8 cellular contexts compared by ENCODE assay signal in genomic region chr4:73257242-73257994, GRCh38. TPM values are rescaled to one million over a fixed set of nuclear protein-coding genes. Genes with fewer than 3 reads are reported as not detected.
DNase-seq lines count a peak whose midpoint lies in the region; ATAC-seq and TF ChIP-seq lines count a peak whose summit lies in the region.

No MANE protein-coding gene starts in this region.

- H3K27me3 ChIP-seq in CD4-positive, alpha-beta memory T cell (ENCODE audit: insufficient read depth, low read length) = no peaks in the 10 kb centered on the region
- H3K27me3 ChIP-seq in MM.1S (replicated peaks; ENCODE audit: insufficient read depth, low read length) (no peaks in the 10 kb centered on the region), SJCRH30 (no peaks in the 10 kb centered on the region), osteoblast (ENCODE audit: insufficient read depth, low read length) (no peaks in the 10 kb centered on the region), thymus (ENCODE audit: control insufficient read depth, insufficient read depth) (no peaks in the 10 kb centered on the region)

- WGBS in thymus = 2% methylated on average over 16 of the region's 16 CpGs

- H3K36me3 ChIP-seq in CD4-positive, alpha-beta memory T cell (ENCODE audit: insufficient read depth, low read length) = peaks cover 8% of the 10 kb centered on the region
- H3K36me3 ChIP-seq in MM.1S (replicated peaks; ENCODE audit: insufficient read depth, low read length) = no peaks in the 10 kb centered on the region
- H3K36me3 ChIP-seq in SJCRH30 = peaks cover 37% of the 10 kb centered on the region
- no peaks in the 10 kb centered on the region for H3K36me3 ChIP-seq in osteoblast (ENCODE audit: insufficient read depth, low read length)
- H3K36me3 ChIP-seq in thymus (ENCODE audit: control insufficient read depth, insufficient read depth) = peaks cover 3% of the 10 kb centered on the region

- H3K4me2 ChIP-seq in MM.1S (ENCODE audit: low read depth, low read length) = peak overlapping the region; percentile 75
- peak overlapping the region; percentile 96 for H3K4me2 ChIP-seq in osteoblast (ENCODE audit: insufficient read depth, low read length)

- no peaks in the 10 kb centered on the region for H3K9me2 ChIP-seq in MM.1S (replicated peaks; ENCODE audit: insufficient read depth, low read length)

- H2AFZ ChIP-seq in MM.1S (ENCODE audit: low read length) (peak overlapping the region; percentile 44; the same call in 1 of the 2 replicates), osteoblast (ENCODE audit: low read length) (peak overlapping the region; percentile 32)

- H3K4me3 ChIP-seq in CD4-positive, alpha-beta memory T cell (ENCODE audit: low read length in 2 of 2) = peak overlapping the region; percentile 84 to 92
- H3K4me3 ChIP-seq in MM.1S (ENCODE audit: low read length) = peak overlapping the region; percentile 95
- peak overlapping the region; percentile 80 for H3K4me3 ChIP-seq in SJCRH30
- peak overlapping the region; percentile 92 for H3K4me3 ChIP-seq in osteoblast (ENCODE audit: insufficient read depth, low read length)
- peak overlapping the region; percentile 93 for H3K4me3 ChIP-seq in thymus (ENCODE audit: low read length)

- H3K4me1 ChIP-seq in CD4-positive, alpha-beta memory T cell (ENCODE audit: insufficient read depth, low read length) = peaks cover 66% of the 10 kb centered on the region
- H3K4me1 ChIP-seq in MM.1S (ENCODE audit: low read length) = peaks cover 16% of the 10 kb centered on the region
- H3K4me1 ChIP-seq in SJCRH30 = peaks cover 3% of the 10 kb centered on the region
- H3K4me1 ChIP-seq in osteoblast (ENCODE audit: insufficient read depth, low read length) = peaks cover 22% of the 10 kb centered on the region
- H3K4me1 ChIP-seq in thymus (ENCODE audit: control insufficient read depth, insufficient read depth, low read length) = no peaks in the 10 kb centered on the region

- H4K20me1 ChIP-seq in MM.1S (ENCODE audit: insufficient read depth, low read length) = peaks cover 35% of the 10 kb centered on the region
- H4K20me1 ChIP-seq in osteoblast (ENCODE audit: insufficient read depth, low read length) = peaks cover 25% of the 10 kb centered on the region

- H3K27ac Mint-ChIP-seq in CD4-positive, alpha-beta memory T cell = peak overlapping the region; percentile 99 to 100 (median 100)
- H3K27ac Mint-ChIP-seq in activated naive CD4-positive, alpha-beta T cell treated with anti-CD3 and anti-CD28 coated beads, Interleukin-2, amount 50 U/mL, for 72 hours = peak overlapping the region; percentile 97 to 99
- peak overlapping the region; percentile 98 for H3K27ac Mint-ChIP-seq in glutamatergic neuron (ENCODE audit: unreplicated experiment)

- DNase-seq in CD4-positive, alpha-beta memory T cell = peak; percentile 64 to 75 (median 66)
- DNase-seq in MM.1S = peak; percentile 70
- DNase-seq in SJCRH30 = peak; percentile 81 to 92
- DNase-seq in activated naive CD4-positive, alpha-beta T cell treated with anti-CD3 and anti-CD28 coated beads, Interleukin-2, amount 50 U/mL, for 72 hours (ENCODE audit: low spot score in 2 of 2) = peak in 1 of 2 donors; percentile 62
- peak; percentile 65 for DNase-seq in glutamatergic neuron
- peak; percentile 86 for DNase-seq in osteoblast (ENCODE audit: insufficient read length, low spot score, missing footprints)

- peaks cover 18% of the 10 kb centered on the region for H3F3A ChIP-seq in MM.1S (ENCODE audit: insufficient read depth, low read length)

- peak overlapping the region; percentile 94 for H3K27ac ChIP-seq in CD4-positive, alpha-beta memory T cell (ENCODE audit: low read depth, low read length)
- H3K27ac ChIP-seq in MM.1S (ENCODE audit: low read length) (peak overlapping the region; percentile 94; the same call in 1 of the 2 replicates), SJCRH30 (peak overlapping the region; percentile 90), osteoblast (ENCODE audit: low read depth, low read length) (peak overlapping the region; percentile 80), thymus (ENCODE audit: low read depth) (peak overlapping the region; percentile 98)

- H3K9me3 Mint-ChIP-seq in CD4-positive, alpha-beta memory T cell = no peaks in the 10 kb centered on the region
- H3K9me3 Mint-ChIP-seq in activated naive CD4-positive, alpha-beta T cell treated with anti-CD3 and anti-CD28 coated beads, Interleukin-2, amount 50 U/mL, for 72 hours = no peaks in the 10 kb centered on the region
- H3K9me3 Mint-ChIP-seq in glutamatergic neuron (ENCODE audit: unreplicated experiment) = peaks cover 14% of the 10 kb centered on the region

- no peaks in the 10 kb centered on the region for H3K9me3 ChIP-seq in CD4-positive, alpha-beta memory T cell (ENCODE audit: control insufficient read depth in 1 of 2, low read length in 2 of 2)
- no peaks in the 10 kb centered on the region for H3K9me3 ChIP-seq in MM.1S (replicated peaks; ENCODE audit: insufficient read depth, low read length)
- H3K9me3 ChIP-seq in SJCRH30 (replicated peaks) = no peaks in the 10 kb centered on the region
- no peaks in the 10 kb centered on the region for H3K9me3 ChIP-seq in osteoblast (ENCODE audit: low read depth, low read length)
- no peaks in the 10 kb centered on the region for H3K9me3 ChIP-seq in thymus (ENCODE audit: control insufficient read depth)

- H3K4me1 Mint-ChIP-seq in CD4-positive, alpha-beta memory T cell = peaks cover 44 to 93% (median 64%) of the 10 kb centered on the region in 4 donors
- H3K4me1 Mint-ChIP-seq in glutamatergic neuron (ENCODE audit: low read depth, unreplicated experiment) = peaks cover 13% of the 10 kb centered on the region

- peak overlapping the region; percentile 99 to 100 (median 100) for H3K4me3 Mint-ChIP-seq in CD4-positive, alpha-beta memory T cell
- peak overlapping the region; percentile 97 for H3K4me3 Mint-ChIP-seq in glutamatergic neuron (ENCODE audit: unreplicated experiment)

- peak; percentile 64 for TF ChIP-seq CTCF in MM.1S (IDR thresholded peaks at IDR 0.05; ENCODE audit: low read length)
- TF ChIP-seq CTCF in glutamatergic neuron (IDR thresholded peaks at IDR 0.05; ENCODE audit: partially characterized antibody, unreplicated experiment) = peak; percentile 55
- peak; percentile 90 for TF ChIP-seq CTCF in osteoblast (IDR thresholded peaks at IDR 0.05; ENCODE audit: extremely low read depth, low read depth, low read length)

- CTCF ChIA-PET in CD4-positive, alpha-beta memory T cell (lab: Charles Lee; ENCODE audit: partially characterized antibody) = interaction anchor here (0.6 to 4.5 kb wide), 34 partner anchors 8 to 557 kb away, joined by 3 to 24 read pairs (median 3); partner anchors contain the start of gene COX18

- H3K36me3 Mint-ChIP-seq in CD4-positive, alpha-beta memory T cell = peaks cover 0 to 41% of the 10 kb centered on the region in 2 donors
- peaks cover 32 to 53% of the 10 kb centered on the region in 2 donors for H3K36me3 Mint-ChIP-seq in activated naive CD4-positive, alpha-beta T cell treated with anti-CD3 and anti-CD28 coated beads, Interleukin-2, amount 50 U/mL, for 72 hours
- no peaks in the 10 kb centered on the region for H3K36me3 Mint-ChIP-seq in glutamatergic neuron (ENCODE audit: unreplicated experiment)

- peaks cover 77% of the 10 kb centered on the region for H3K79me2 ChIP-seq in MM.1S (ENCODE audit: low read length)
- H3K79me2 ChIP-seq in osteoblast (ENCODE audit: insufficient read depth, low read length) = peaks cover 84% of the 10 kb centered on the region

- intact Hi-C loops in CD4-positive, alpha-beta memory T cell (cut with micrococcal nuclease) = loop anchor here (1.0 to 5.0 kb wide), 4 partner anchors 115 to 900 kb away; partner anchors contain the start of gene MTHFD2L

- POLR2A ChIA-PET in CD4-positive, alpha-beta memory T cell (lab: Charles Lee; ENCODE audit: partially characterized antibody) = interaction anchor here (1.0 to 4.2 kb wide), 8 partner anchors 12 to 900 kb away, joined by 3 to 59 read pairs (median 6); partner anchors contain the start of genes COX18 and MTHFD2L

- H3K27me3 Mint-ChIP-seq in CD4-positive, alpha-beta memory T cell = no peaks in the 10 kb centered on the region
- peaks cover 10% of the 10 kb centered on the region for H3K27me3 Mint-ChIP-seq in glutamatergic neuron (ENCODE audit: unreplicated experiment)

- peak; percentile 23 for ATAC-seq in GM21619 (IDR thresholded peaks at IDR 0.05; ENCODE audit: unreplicated experiment)
- ATAC-seq in activated naive CD4-positive, alpha-beta T cell treated with anti-CD3 and anti-CD28 coated beads, Interleukin-2, amount 50 U/mL, for 72 hours = peak; percentile 19 to 20

- H3K9ac ChIP-seq in MM.1S (ENCODE audit: low read length) = peak overlapping the region; percentile 89

RNA-seq across cellular contexts. Expression of gene ANKRD17, which starts 1.2 kb away (rescaled TPM):
- total RNA-seq in CD4-positive, alpha-beta memory T cell = 10 to 100 TPM; 58.4 to 58.7 TPM
- 10 to 100 TPM in 1 of 2 donors, 1 to 10 TPM in 1; 7.9 to 15.8 TPM for polyA plus RNA-seq in CD4-positive, alpha-beta memory T cell
- total RNA-seq in SJCRH30 (2014; rRNA removed; shearing (Covaris generic)) = 77.1 and 82.3 TPM in 2 replicates
- total RNA-seq in activated naive CD4-positive, alpha-beta T cell treated with anti-CD3 and anti-CD28 coated beads, Interleukin-2, amount 50 U/mL, for 72 hours = 10 to 100 TPM; 39.1 to 73.9 TPM
- total RNA-seq in glutamatergic neuron (ENCODE audit: unreplicated experiment) = 91.9 TPM
- 49.9 and 53.0 TPM in 2 replicates for total RNA-seq in osteoblast
- polyA plus RNA-seq in thymus = 12.0 TPM
